1 cellular context compared by ENCODE assay signal in genomic region chr3:124886168-124887051, GRCh38.
TF ChIP-seq lines count a peak whose summit lies in the region.

No MANE protein-coding gene starts in this region.

TF ChIP-seq in GM12878, 131 proteins besides CTCF, POLR2A, EP300 and RAD21 (continued from another document):
- TF ChIP-seq NKRF (conservative IDR thresholded peaks at IDR 0.05) (peak; percentile 38; the same call in 1 of the 2 replicates), MTA3 (IDR thresholded peaks at IDR 0.05; ENCODE audit: borderline replicate concordance, low read length) (no peak), RBBP5 (conservative IDR thresholded peaks at IDR 0.05) (no peak), IKZF1 (conservative IDR thresholded peaks at IDR 0.05) (peak; percentile 46), HSF1 (IDR thresholded peaks at IDR 0.05; ENCODE audit: low read depth, low read length) (no peak), SUZ12 (IDR thresholded peaks at IDR 0.05; ENCODE audit: unreplicated experiment) (peak; percentile 97), YBX1 (IDR thresholded peaks at IDR 0.05) (no peak), RB1 (IDR thresholded peaks at IDR 0.05; ENCODE audit: borderline replicate concordance) (peak; percentile 36; the same call in 1 of the 2 replicates), ZBTB40 (IDR thresholded peaks at IDR 0.05; ENCODE audit: borderline replicate concordance) (no peak), USF1 (IDR thresholded peaks at IDR 0.05; ENCODE audit: borderline replicate concordance, extremely low read length, insufficient read depth, low read depth, low read length) (no peak), PML (IDR thresholded peaks at IDR 0.05; ENCODE audit: low read length) (no peak), SIN3A (IDR thresholded peaks at IDR 0.05; ENCODE audit: low read depth, low read length) (no peak), STAT3 (IDR thresholded peaks at IDR 0.05; ENCODE audit: low read depth, low read length) (no peak), LARP7 (IDR thresholded peaks at IDR 0.05) (peak; percentile 47; the same call in 1 of the 2 replicates), SMAD5 (IDR thresholded peaks at IDR 0.05; ENCODE audit: low read depth) (no peak), YY1 (IDR thresholded peaks at IDR 0.05; ENCODE audit: low read depth, low read length) (no peak), KAT2A (conservative IDR thresholded peaks at IDR 0.05; ENCODE audit: control insufficient read depth, low read depth, low read length) (no peak), NR2F1 (conservative IDR thresholded peaks at IDR 0.05) (0 out of 2 replicates have a peak, but pooled peaks have one; percentile 19), JUND (IDR thresholded peaks at IDR 0.05; ENCODE audit: low read depth, low read length) (no peak), ZNF384 (IDR thresholded peaks at IDR 0.05; ENCODE audit: borderline replicate concordance, low read depth, low read length) (no peak), CBX5 (IDR thresholded peaks at IDR 0.05; ENCODE audit: low read depth) (no peak), HDAC6 (IDR thresholded peaks at IDR 0.05; ENCODE audit: unreplicated experiment) (peak; percentile 51)
